16 cellular contexts compared by ENCODE assay signal in genomic region chr11:48093323-48093722, GRCh38.
DNase-seq lines count a peak whose midpoint lies in the region; ATAC-seq and TF ChIP-seq lines count a peak whose summit lies in the region.
"Had no signal": no experiment of that assay in that cellular context is flagged by ENCODE, and none has a peak within 500 bp of the region (broad histone marks: within the 10 kb centered on the region; RNA-seq: fewer than 3 reads in every experiment).

No MANE protein-coding gene starts in this region.

- H3K4me2 ChIP-seq in PC-3 (ENCODE audit: low read length) (peak overlapping the region; percentile 67), SK-N-SH (no peak overlapping the region)

- H3K4me3 ChIP-seq in PC-3 (ENCODE audit: low read length) (peak overlapping the region; percentile 45), SK-N-SH (ENCODE audit: low read depth in 2 of 2, low read length in 1 of 2) (no peak overlapping the region)
- H3K4me3 ChIP-seq: BLaER1 treated with 17β-estradiol and CSF1 and Interleukin-3, amounts not matched to agents 10 nM and 100 nM; ovary; SJCRH30 had no signal

- H3K9me3 ChIP-seq in PC-3 (ENCODE audit: low read length) (no peaks in the 10 kb centered on the region), SK-N-SH (no peaks in the 10 kb centered on the region)
- H3K9me3 ChIP-seq: BLaER1 treated with 17β-estradiol and CSF1 and Interleukin-3, amounts not matched to agents 10 nM and 100 nM; ovary; SJCRH30 had no signal

- TF ChIP-seq CTCF in PC-3 (conservative IDR thresholded peaks at IDR 0.05; ENCODE audit: low read depth, low read length) (no peak), SK-N-SH (IDR thresholded peaks at IDR 0.05) (no peak)

- H3K4me1 ChIP-seq in PC-3 (ENCODE audit: insufficient read depth, low read length) (peaks cover 60% of the 10 kb centered on the region), SK-N-SH (ENCODE audit: control insufficient read depth in 1 of 2, insufficient read depth in 2 of 2, low read depth in 1 of 2, low read length in 1 of 2) (peaks cover under 1 to 30% of the 10 kb centered on the region in 2 experiments; a peak in 2 of 4 replicates)
- H3K4me1 ChIP-seq: SJCRH30 had no signal

- no peak for TF ChIP-seq RAD21 in SK-N-SH (IDR thresholded peaks at IDR 0.05; ENCODE audit: low read length)

- no peaks in the 10 kb centered on the region for H3K9me2 ChIP-seq in PC-3 (replicated peaks; ENCODE audit: low read length)
- H3K9me2 ChIP-seq in SK-N-SH: no peaks in the 10 kb centered on the region

- H3F3A ChIP-seq in PC-3 (ENCODE audit: low read length, unreplicated experiment) (no peaks in the 10 kb centered on the region), SK-N-SH (replicated peaks; ENCODE audit: insufficient read depth) (no peaks in the 10 kb centered on the region)

- no peaks in the 10 kb centered on the region for H3K36me3 ChIP-seq in PC-3 (ENCODE audit: low read depth, low read length)
- no peaks in the 10 kb centered on the region for H3K36me3 ChIP-seq in SK-N-SH (replicated peaks in 1 of 2; ENCODE audit: control insufficient read depth in 1 of 2, insufficient read depth in 2 of 2, low read length in 1 of 2)
- H3K36me3 ChIP-seq: ovary, SJCRH30 had no signal

- peak overlapping the region; percentile 69 for H3K9ac ChIP-seq in PC-3 (ENCODE audit: low read length)
- no peak overlapping the region for H3K9ac ChIP-seq in SK-N-SH
- H3K9ac ChIP-seq: BLaER1 treated with 17β-estradiol and CSF1 and Interleukin-3, amounts not matched to agents 10 nM and 100 nM had no signal

- H3K79me2 ChIP-seq in PC-3 (ENCODE audit: low read length): peaks cover 66% of the 10 kb centered on the region
- peaks cover 51% of the 10 kb centered on the region for H3K79me2 ChIP-seq in SK-N-SH (ENCODE audit: insufficient read depth)

- CTCF ChIA-PET in PC-3 (lab: Charles Lee) (no interaction called here), SK-N-SH (lab: Yijun Ruan, JAX) (interaction anchor here (0.7 to 2.5 kb wide), 2 partner anchors 16 to 30 kb away, joined by 3 to 6 read pairs; no protein-coding TSS in a partner anchor)

- peak; percentile 62 for DNase-seq in DMS79 treated with DMSO at 0.1 percent for 48 hours (lab: John Stamatoyannopoulos, UW)
- DNase-seq in DMS79 (lab: John Stamatoyannopoulos, UW): no peak
- peak; percentile 78 for DNase-seq in PC-3
- no peak for DNase-seq in left colon
- no peak for DNase-seq in substantia nigra (lab: John Stamatoyannopoulos, UW)
- no peak for DNase-seq in SK-N-SH
- DNase-seq: 8988T; activated CD4-positive, CD25-positive, alpha-beta regulatory T cell treated with anti-CD3 and anti-CD28 coated beads, Interleukin-2, amount 50 U/mL, for 72 hours; left ventricle myocardium superior; ovary; stimulated activated CD4-positive, alpha-beta T cell treated with anti-CD3 and anti-CD28 coated beads, Interleukin-4, amount 100 ng/mL, for 4 hours; T1000 had no signal

- BruUV-seq in PC-3 (replicated peaks; lab: Mats Ljungman, UMichigan): no TSS peak

- 81% methylated on average over 4 of the region's 4 CpGs for WGBS in SK-N-SH (ENCODE audit: low lambda C conversion rate)

- intact Hi-C loops in PC-3 (cut with micrococcal nuclease): loop anchor here (2.0 kb wide), 1 partner anchor 15 kb away; no protein-coding TSS in a partner anchor
- intact Hi-C loops in left colon (cut with DNase I, micrococcal nuclease): no loop called here

- H4K20me1 ChIP-seq in PC-3 (ENCODE audit: low read length) (no peaks in the 10 kb centered on the region), SK-N-SH (ENCODE audit: insufficient read depth) (peaks cover 31% of the 10 kb centered on the region)

- no peak overlapping the region for H2AFZ ChIP-seq in PC-3 (ENCODE audit: low read length)
- no peak overlapping the region for H2AFZ ChIP-seq in SK-N-SH (ENCODE audit: low read depth)

- H3K27ac ChIP-seq in PC-3 (ENCODE audit: low read length) (peak overlapping the region; percentile 93), substantia nigra (ENCODE audit: low read depth, low read length, poor library complexity, severe bottlenecking) (peak overlapping the region; percentile 54), SK-N-SH (ENCODE audit: low read depth in 2 of 2, low read length in 1 of 2) (no peak overlapping the region)
- H3K27ac ChIP-seq: BLaER1 treated with 17β-estradiol and CSF1 and Interleukin-3, amounts not matched to agents 10 nM and 100 nM; ovary; SJCRH30 had no signal

- TF ChIP-seq EP300 in SK-N-SH (IDR thresholded peaks at IDR 0.05; ENCODE audit: borderline replicate concordance in 1 of 2, low read depth in 1 of 2, low read length in 1 of 2): no peak

- peak; percentile 59 for ATAC-seq in PC-3
- ATAC-seq in left colon: peak; percentile 82
- ATAC-seq in HG03039 (IDR thresholded peaks at IDR 0.05; ENCODE audit: unreplicated experiment): no peak
- no peak for ATAC-seq in HG03175 (IDR thresholded peaks at IDR 0.05; ENCODE audit: unreplicated experiment)

- H3K27me3 ChIP-seq in PC-3 (ENCODE audit: low read length) (no peaks in the 10 kb centered on the region), SK-N-SH (ENCODE audit: insufficient read depth) (no peaks in the 10 kb centered on the region)
- H3K27me3 ChIP-seq: BLaER1 treated with 17β-estradiol and CSF1 and Interleukin-3, amounts not matched to agents 10 nM and 100 nM; ovary had no signal

- POLR2A ChIA-PET in PC-3 (lab: Charles Lee; ENCODE audit: unreplicated experiment) (interaction anchor here (0.6 kb wide), 2 partner anchors 110 to 169 kb away, joined by 3 to 6 read pairs; no protein-coding TSS in a partner anchor), SK-N-SH (lab: Yijun Ruan, JAX) (no interaction called here)

TF ChIP-seq in SK-N-SH, 30 proteins besides CTCF, POLR2A, EP300 and RAD21:
- no peak for TF ChIP-seq RFX5 (IDR thresholded peaks at IDR 0.05; ENCODE audit: low read length)
- no peak for TF ChIP-seq MAX (IDR thresholded peaks at IDR 0.05; ENCODE audit: low read depth)
- TF ChIP-seq JUND (IDR thresholded peaks at IDR 0.05): no peak
- no peak for TF ChIP-seq NFIC (IDR thresholded peaks at IDR 0.05; ENCODE audit: borderline replicate concordance)
- no peak for TF ChIP-seq SIN3A (IDR thresholded peaks at IDR 0.05; ENCODE audit: borderline replicate concordance, low read depth, low read length)
- TF ChIP-seq GATA2 (CRISPR knock-in tag; IDR thresholded peaks at IDR 0.05): no peak
- no peak for TF ChIP-seq EZH2phosphoT487 (IDR thresholded peaks at IDR 0.05; ENCODE audit: borderline replicate concordance, low read depth)
- TF ChIP-seq USF2 (IDR thresholded peaks at IDR 0.05; ENCODE audit: borderline replicate concordance, low read depth, low read length): no peak
- no peak for TF ChIP-seq TEAD4 (IDR thresholded peaks at IDR 0.05; ENCODE audit: borderline replicate concordance, insufficient read depth)
- no peak for TF ChIP-seq MEF2A (IDR thresholded peaks at IDR 0.05; ENCODE audit: borderline replicate concordance, low read depth)
- TF ChIP-seq SMC3 (IDR thresholded peaks at IDR 0.05; ENCODE audit: low read depth, low read length): no peak
- no peak for TF ChIP-seq FOXM1 (IDR thresholded peaks at IDR 0.05; ENCODE audit: low read depth)
- TF ChIP-seq MXI1 (IDR thresholded peaks at IDR 0.05; ENCODE audit: low read depth, low read length): no peak
- TF ChIP-seq POLR2AphosphoS5 (IDR thresholded peaks at IDR 0.05; ENCODE audit: low read depth, low read length): no peak
- no peak for TF ChIP-seq TCF12 (IDR thresholded peaks at IDR 0.05)
- no peak for TF ChIP-seq CHD2 (IDR thresholded peaks at IDR 0.05; ENCODE audit: low read length, partially characterized antibody)
- no peak for TF ChIP-seq USF1 (IDR thresholded peaks at IDR 0.05; ENCODE audit: borderline replicate concordance, low read depth)
- no peak for TF ChIP-seq YY1 (IDR thresholded peaks at IDR 0.05; ENCODE audit: low read depth)
- no peak for TF ChIP-seq GABPA (IDR thresholded peaks at IDR 0.05; ENCODE audit: low read depth)
- TF ChIP-seq RCOR1 (IDR thresholded peaks at IDR 0.05; ENCODE audit: low read length): no peak
TF ChIP-seq in SK-N-SH: peak in this region for 0.

Comparison
In these comparisons a context has a peak if more than half of its experiments do, and no peak if none do; other contexts are left out.
1. DNase-seq: peak in DMS79 treated with DMSO at 0.1 percent for 48 hours (single experiment) and PC-3 (single experiment); none in DMS79 (single experiment), left colon (0 of 2), substantia nigra (0 of 49) and SK-N-SH (single experiment).
2. ATAC-seq: peak in PC-3 (single experiment) and left colon (single experiment); none in HG03039 (single experiment) and HG03175 (single experiment).
3. H3K27ac ChIP-seq: peak in PC-3 (single experiment) and substantia nigra (single experiment); none in SK-N-SH (0 of 2).